In the genomic region with DNA sequence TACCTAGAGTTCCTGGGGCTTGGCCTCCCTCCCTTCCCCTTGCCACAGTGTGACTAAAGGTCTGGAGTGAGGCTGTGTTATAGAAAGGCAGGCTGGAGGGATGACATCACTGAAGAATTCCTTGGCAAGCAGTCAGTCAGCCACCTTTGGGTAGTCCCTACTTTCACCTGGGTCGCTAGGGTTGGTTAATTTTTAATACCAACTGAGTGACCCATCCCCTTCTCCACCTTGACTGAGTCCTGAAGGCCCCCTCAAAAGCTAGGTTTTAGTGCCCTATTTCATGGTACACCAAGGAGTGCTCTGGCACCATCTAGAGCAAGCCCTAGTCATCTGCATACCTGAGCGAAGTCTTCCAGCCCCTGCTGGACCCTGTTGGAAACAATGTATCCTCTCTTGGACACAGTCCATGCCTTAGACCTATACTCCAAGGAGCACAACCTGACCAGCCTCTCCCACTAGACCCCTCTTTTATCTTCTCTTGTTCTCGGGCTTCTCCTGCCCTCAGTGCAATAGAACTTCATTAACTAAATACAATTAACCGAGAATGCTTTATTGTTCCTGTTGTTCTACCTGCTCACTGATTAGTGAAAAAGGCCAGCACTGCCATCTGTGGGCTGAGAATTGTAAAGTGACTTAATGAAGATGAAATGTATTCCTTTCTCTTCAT, we compare ENCODE assay signal across 1 cellular context.
TF ChIP-seq lines count a peak whose summit lies in the region.

No MANE protein-coding gene starts in this region.

TF ChIP-seq in GM23338, 12 proteins besides CTCF, POLR2A, EP300 and RAD21 (continued from another document):
- TF ChIP-seq, protein P1, sequence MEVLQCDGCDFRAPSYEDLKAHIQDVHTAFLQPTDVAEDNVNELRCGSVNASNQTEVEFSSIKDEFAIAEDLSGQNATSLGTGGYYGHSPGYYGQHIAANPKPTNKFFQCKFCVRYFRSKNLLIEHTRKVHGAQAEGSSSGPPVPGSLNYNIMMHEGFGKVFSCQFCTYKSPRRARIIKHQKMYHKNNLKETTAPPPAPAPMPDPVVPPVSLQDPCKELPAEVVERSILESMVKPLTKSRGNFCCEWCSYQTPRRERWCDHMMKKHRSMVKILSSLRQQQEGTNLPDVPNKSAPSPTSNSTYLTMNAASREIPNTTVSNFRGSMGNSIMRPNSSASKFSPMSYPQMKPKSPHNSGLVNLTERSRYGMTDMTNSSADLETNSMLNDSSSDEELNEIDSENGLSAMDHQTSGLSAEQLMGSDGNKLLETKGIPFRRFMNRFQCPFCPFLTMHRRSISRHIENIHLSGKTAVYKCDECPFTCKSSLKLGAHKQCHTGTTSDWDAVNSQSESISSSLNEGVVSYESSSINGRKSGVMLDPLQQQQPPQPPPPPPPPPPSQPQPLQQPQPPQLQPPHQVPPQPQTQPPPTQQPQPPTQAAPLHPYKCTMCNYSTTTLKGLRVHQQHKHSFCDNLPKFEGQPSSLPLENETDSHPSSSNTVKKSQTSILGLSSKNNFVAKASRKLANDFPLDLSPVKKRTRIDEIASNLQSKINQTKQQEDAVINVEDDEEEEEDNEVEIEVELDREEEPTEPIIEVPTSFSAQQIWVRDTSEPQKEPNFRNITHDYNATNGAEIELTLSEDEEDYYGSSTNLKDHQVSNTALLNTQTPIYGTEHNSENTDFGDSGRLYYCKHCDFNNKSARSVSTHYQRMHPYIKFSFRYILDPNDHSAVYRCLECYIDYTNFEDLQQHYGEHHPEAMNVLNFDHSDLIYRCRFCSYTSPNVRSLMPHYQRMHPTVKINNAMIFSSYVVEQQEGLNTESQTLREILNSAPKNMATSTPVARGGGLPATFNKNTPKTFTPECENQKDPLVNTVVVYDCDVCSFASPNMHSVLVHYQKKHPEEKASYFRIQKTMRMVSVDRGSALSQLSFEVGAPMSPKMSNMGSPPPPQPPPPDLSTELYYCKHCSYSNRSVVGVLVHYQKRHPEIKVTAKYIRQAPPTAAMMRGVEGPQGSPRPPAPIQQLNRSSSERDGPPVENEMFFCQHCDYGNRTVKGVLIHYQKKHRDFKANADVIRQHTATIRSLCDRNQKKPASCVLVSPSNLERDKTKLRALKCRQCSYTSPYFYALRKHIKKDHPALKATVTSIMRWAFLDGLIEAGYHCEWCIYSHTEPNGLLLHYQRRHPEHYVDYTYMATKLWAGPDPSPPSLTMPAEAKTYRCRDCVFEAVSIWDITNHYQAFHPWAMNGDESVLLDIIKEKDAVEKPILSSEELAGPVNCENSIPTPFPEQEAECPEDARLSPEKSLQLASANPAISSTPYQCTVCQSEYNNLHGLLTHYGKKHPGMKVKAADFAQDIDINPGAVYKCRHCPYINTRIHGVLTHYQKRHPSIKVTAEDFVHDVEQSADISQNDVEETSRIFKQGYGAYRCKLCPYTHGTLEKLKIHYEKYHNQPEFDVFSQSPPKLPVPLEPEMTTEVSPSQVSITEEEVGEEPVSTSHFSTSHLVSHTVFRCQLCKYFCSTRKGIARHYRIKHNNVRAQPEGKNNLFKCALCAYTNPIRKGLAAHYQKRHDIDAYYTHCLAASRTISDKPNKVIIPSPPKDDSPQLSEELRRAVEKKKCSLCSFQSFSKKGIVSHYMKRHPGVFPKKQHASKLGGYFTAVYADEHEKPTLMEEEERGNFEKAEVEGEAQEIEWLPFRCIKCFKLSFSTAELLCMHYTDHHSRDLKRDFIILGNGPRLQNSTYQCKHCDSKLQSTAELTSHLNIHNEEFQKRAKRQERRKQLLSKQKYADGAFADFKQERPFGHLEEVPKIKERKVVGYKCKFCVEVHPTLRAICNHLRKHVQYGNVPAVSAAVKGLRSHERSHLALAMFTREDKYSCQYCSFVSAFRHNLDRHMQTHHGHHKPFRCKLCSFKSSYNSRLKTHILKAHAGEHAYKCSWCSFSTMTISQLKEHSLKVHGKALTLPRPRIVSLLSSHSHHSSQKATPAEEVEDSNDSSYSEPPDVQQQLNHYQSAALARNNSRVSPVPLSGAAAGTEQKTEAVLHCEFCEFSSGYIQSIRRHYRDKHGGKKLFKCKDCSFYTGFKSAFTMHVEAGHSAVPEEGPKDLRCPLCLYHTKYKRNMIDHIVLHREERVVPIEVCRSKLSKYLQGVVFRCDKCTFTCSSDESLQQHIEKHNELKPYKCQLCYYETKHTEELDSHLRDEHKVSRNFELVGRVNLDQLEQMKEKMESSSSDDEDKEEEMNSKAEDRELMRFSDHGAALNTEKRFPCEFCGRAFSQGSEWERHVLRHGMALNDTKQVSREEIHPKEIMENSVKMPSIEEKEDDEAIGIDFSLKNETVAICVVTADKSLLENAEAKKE (CRISPR knock-in tag; IDR thresholded peaks at IDR 0.05) = 0 out of 2 replicates have a peak, but pooled peaks have one; percentile 50
